ENCODE assay signal across 1 cellular context in genomic region chr16:24810951-24811843, GRCh38.
TF ChIP-seq lines count a peak whose summit lies in the region.

No MANE protein-coding gene starts in this region.

TF ChIP-seq in GM12878, 131 proteins besides CTCF, POLR2A, EP300 and RAD21 (continued from another document):
- TF ChIP-seq JUND (IDR thresholded peaks at IDR 0.05; ENCODE audit: low read depth, low read length): no peak
- TF ChIP-seq EGR1 (IDR thresholded peaks at IDR 0.05; ENCODE audit: borderline replicate concordance in 1 of 2, low read depth in 2 of 2, low read length in 2 of 2): no peak
- TF ChIP-seq RUNX3 (IDR thresholded peaks at IDR 0.05; ENCODE audit: low read length): no peak
- TF ChIP-seq ETV6 (conservative IDR thresholded peaks at IDR 0.05 in 1 of 2, IDR thresholded peaks at IDR 0.05 in 1 of 2; ENCODE audit: borderline replicate concordance in 1 of 2, low read depth in 1 of 2): no peak
- TF ChIP-seq ZSCAN29 (IDR thresholded peaks at IDR 0.05): no peak
- no peak for TF ChIP-seq WRNIP1 (IDR thresholded peaks at IDR 0.05; ENCODE audit: borderline replicate concordance, low read depth, low read length)
